Comparison of ENCODE assay signal across 1 cellular context in genomic region chr20:64255361-64256281, GRCh38.
TF ChIP-seq lines count a peak whose summit lies in the region.

Gene PCMTD2, plus strand, starts transcription at chr20:64255748. Its CDS starts 4,218 bp downstream, at chr20:64259966.

TF ChIP-seq in IMR-90, 13 proteins besides CTCF, POLR2A, EP300 and RAD21 (continued from another document):
- TF ChIP-seq RFX5 (IDR thresholded peaks at IDR 0.05; ENCODE audit: low read depth, low read length) (no peak), SMC3 (IDR thresholded peaks at IDR 0.05; ENCODE audit: low read depth, low read length) (no peak)
